In the genomic region with DNA sequence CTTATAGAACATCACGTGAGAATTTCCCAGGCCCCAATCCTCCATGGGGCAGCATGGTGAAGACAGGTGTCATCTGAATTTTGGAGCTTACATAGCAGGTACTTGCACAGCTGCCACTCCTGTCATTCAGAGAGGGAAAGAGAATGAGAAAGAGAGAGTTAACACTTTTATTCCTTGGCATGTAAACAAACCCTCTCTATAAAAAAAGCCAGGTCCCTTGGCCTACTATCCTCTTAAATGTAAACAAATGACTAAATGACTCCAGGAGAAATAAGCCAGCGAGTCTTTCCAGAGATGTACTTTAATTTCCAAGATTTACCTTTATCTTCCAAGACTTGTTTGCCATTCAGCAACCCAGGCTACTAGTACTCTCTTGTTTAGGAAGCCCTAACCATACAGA, we compare ENCODE assay signal across 8 cellular contexts.
"Had no signal": no experiment of that assay in that cellular context is flagged by ENCODE, and none has a peak within 500 bp of the region (broad histone marks: within the 10 kb centered on the region; RNA-seq: fewer than 3 reads in every experiment).

No MANE protein-coding gene starts in this region.

- H3K4me3 ChIP-seq: GM23248, HAP-1, K562 had no signal

- H2AFZ ChIP-seq: GM23248 had no signal

- H3K4me1 ChIP-seq: HAP-1 had no signal

- H3K9me3 ChIP-seq: HAP-1 had no signal

- DNase-seq: GM23248, GOT3, H7, HFFc6, IMR-90 had no signal

- H3K9ac ChIP-seq: GM23248 had no signal

- H3K36me3 ChIP-seq: HAP-1 had no signal

- H3K27ac ChIP-seq: GM23248 had no signal

- ATAC-seq: HCT116, K562 had no signal
